Comparison of ENCODE assay signal across 14 cellular contexts in genomic region chr2:10269291-10269690, GRCh38. TPM values are rescaled to one million over a fixed set of nuclear protein-coding genes. Genes with fewer than 3 reads are reported as not detected.
DNase-seq lines count a peak whose midpoint lies in the region; ATAC-seq and TF ChIP-seq lines count a peak whose summit lies in the region.
"Had no signal": no experiment of that assay in that cellular context is flagged by ENCODE, and none has a peak within 500 bp of the region (broad histone marks: within the 10 kb centered on the region; RNA-seq: fewer than 3 reads in every experiment).

No MANE protein-coding gene starts in this region.

- peaks cover 0 to 11% (median 7%) of the 10 kb centered on the region in 3 donors for H3K27me3 Mint-ChIP-seq in CD14-positive monocyte (ENCODE audit: low read depth in 3 of 3)

- WGBS in spleen, 5 donors: 81 to 91% (median 87%) methylated on average over 8 of the region's 8 CpGs

- H3K9me3 ChIP-seq in Peyer's patch: no peaks in the 10 kb centered on the region
- no peaks in the 10 kb centered on the region for H3K9me3 ChIP-seq in left lung
- H3K9me3 ChIP-seq in spleen: no peaks in the 10 kb centered on the region
- H3K9me3 ChIP-seq: BE2C had no signal

- H3K27me3 ChIP-seq in Peyer's patch: no peaks in the 10 kb centered on the region
- no peaks in the 10 kb centered on the region for H3K27me3 ChIP-seq in left lung
- peaks cover 0 to 7% (median 0%) of the 10 kb centered on the region in 7 donors for H3K27me3 ChIP-seq in spleen (replicated peaks in 1 of 7)
- H3K27me3 ChIP-seq: BE2C had no signal

- no peak overlapping the region for H3K27ac Mint-ChIP-seq in CD14-positive monocyte
- H3K27ac Mint-ChIP-seq: CD8-positive, alpha-beta T cell had no signal

- peak; percentile 24 for DNase-seq in CD14-positive monocyte (ENCODE audit: low spot score)
- DNase-seq in Peyer's patch: peak in 2 of 3 donors; percentile 14 to 43
- DNase-seq in left lung: peak; percentile 15 to 61
- peak; percentile 58 for DNase-seq in spleen
- no peak for DNase-seq in AG08395 (ENCODE audit: low spot score)
- DNase-seq: BE2C, GF-D8, NCI-H1417 treated with DMSO at 0.1 percent for 48 hours, NCI-H2029, NCI-H82, SIG-M5 had no signal

- peaks cover 10% of the 10 kb centered on the region for H3K4me1 Mint-ChIP-seq in CD14-positive monocyte

- H3K4me3 ChIP-seq in Peyer's patch (peak overlapping the region in 1 of 4 donors; percentile 32), left lung (no peak overlapping the region), spleen (no peak overlapping the region)

- H3K27ac ChIP-seq in Peyer's patch: peak overlapping the region in 3 of 4 donors; percentile 72 to 92 (median 82)
- H3K27ac ChIP-seq in left lung: no peak overlapping the region
- H3K27ac ChIP-seq in spleen: no peak overlapping the region

- intact Hi-C loops in CD14-positive monocyte (cut with micrococcal nuclease): loop anchor here (5.0 to 10.0 kb wide), 2 partner anchors 134 to 168 kb away; no protein-coding TSS in a partner anchor
- intact Hi-C loops in left lung (cut with DNase I): no loop called here
- intact Hi-C loops in spleen (cut with DNase I; ENCODE audit: low total_unique reads): no loop called here

- H3K36me3 ChIP-seq in Peyer's patch: no peaks in the 10 kb centered on the region
- no peaks in the 10 kb centered on the region for H3K36me3 ChIP-seq in left lung
- H3K36me3 ChIP-seq in spleen: no peaks in the 10 kb centered on the region
- H3K36me3 ChIP-seq: BE2C had no signal

- no peak for TF ChIP-seq CTCF in CD14-positive monocyte (IDR thresholded peaks at IDR 0.05)
- no peak for TF ChIP-seq CTCF in Peyer's patch (IDR thresholded peaks at IDR 0.05)
- TF ChIP-seq CTCF in left lung (IDR thresholded peaks at IDR 0.05): no peak
- TF ChIP-seq CTCF in spleen (IDR thresholded peaks at IDR 0.05 in 8 of 11, conservative IDR thresholded peaks at IDR 0.05 in 3 of 11): no peak

- TF ChIP-seq POLR2A in Peyer's patch (IDR thresholded peaks at IDR 0.05) (no peak), spleen (IDR thresholded peaks at IDR 0.05) (no peak)

- no peaks in the 10 kb centered on the region for H3K9me3 Mint-ChIP-seq in CD14-positive monocyte
- H3K9me3 Mint-ChIP-seq: CD8-positive, alpha-beta T cell had no signal

- H3K36me3 Mint-ChIP-seq in CD14-positive monocyte: no peaks in the 10 kb centered on the region
- H3K36me3 Mint-ChIP-seq: CD8-positive, alpha-beta T cell had no signal

- ATAC-seq in left lung: no peak
- no peak for ATAC-seq in GM21576 (IDR thresholded peaks at IDR 0.05; ENCODE audit: unreplicated experiment)
- no peak for ATAC-seq in HG03039 (IDR thresholded peaks at IDR 0.05; ENCODE audit: unreplicated experiment)
- ATAC-seq: CD8-positive, alpha-beta T cell had no signal

- H3K4me1 ChIP-seq in Peyer's patch (peaks cover 0 to 32% (median 0%) of the 10 kb centered on the region in 4 donors), left lung (peaks cover 0 to 15% of the 10 kb centered on the region in 2 donors), spleen (peaks cover 0 to 20% (median 10%) of the 10 kb centered on the region in 6 donors)

- H3K4me3 Mint-ChIP-seq in CD14-positive monocyte: no peak overlapping the region
- H3K4me3 Mint-ChIP-seq: CD8-positive, alpha-beta T cell had no signal

RNA-seq across cellular contexts. Expression of gene HPCAL1, which starts 33.4 kb away (rescaled TPM):
- polyA plus RNA-seq in CD14-positive monocyte (10 to 100 TPM; 98.0 to 99.5 TPM), spleen (10 to 100 TPM; 41.9 to 58.5 (median 57.9) TPM)
- total RNA-seq in Peyer's patch (100 to 1,000 TPM; 123 to 270 (median 156) TPM), left lung (100 to 1,000 TPM; 107 to 108 TPM), spleen (10 to 100 TPM; 42.3 to 80.6 (median 57.5) TPM)

Comparison
In these comparisons a context has a peak if more than half of its experiments do, and no peak if none do; other contexts are left out.
1. H3K27ac ChIP-seq: peak in Peyer's patch (3 of 4); none in left lung (0 of 2) and spleen (0 of 8).
2. intact Hi-C loops: an anchor here in CD14-positive monocyte (5.0 to 10.0 kb wide); none called in left lung and spleen.